8 cellular contexts compared by ENCODE assay signal in genomic region chr7:67377939-67378862, GRCh38.
DNase-seq lines count a peak whose midpoint lies in the region; ATAC-seq, FAIRE-seq and TF ChIP-seq lines count a peak whose summit lies in the region.

No MANE protein-coding gene starts in this region.

- no peak for FAIRE-seq in pancreas (lab: Jason Lieb, UNC)

- ATAC-seq in GM21786 (IDR thresholded peaks at IDR 0.05; ENCODE audit: unreplicated experiment) = peak; percentile 90
- peak; percentile 58 to 92 (median 88) for ATAC-seq in pancreas

- DNase-seq in EL = peak; percentile 59
- peak; percentile 83 for DNase-seq in RPMI8226
- DNase-seq in activated effector memory CD4-positive, alpha-beta T cell treated with Interleukin-2 at 50 U/mL for 16 hours = peak; percentile 15
- peak; percentile 65 for DNase-seq in globus pallidus (ENCODE audit: low spot score)
- DNase-seq in pancreas = peak; percentile 41 to 84 (median 66)
- DNase-seq in ureter (ENCODE audit: low spot score) = peak; percentile 72

- H3K36me3 ChIP-seq in pancreas = no peaks in the 10 kb centered on the region

- H3K27me3 ChIP-seq in pancreas = no peaks in the 10 kb centered on the region

- no peak overlapping the region for H3K27ac ChIP-seq in pancreas

- WGBS in pancreas, 2 donors = 35 to 39% methylated on average over 16 of the region's 16 CpGs

- H3K4me3 ChIP-seq in pancreas = no peak overlapping the region

- no peaks in the 10 kb centered on the region for H3K9me3 ChIP-seq in pancreas

- intact Hi-C loops in pancreas (cut with DNase I) = no loop called here

- H3K4me1 ChIP-seq in pancreas = no peaks in the 10 kb centered on the region

- peak; percentile 88 for TF ChIP-seq CTCF in LNCAP (IDR thresholded peaks at IDR 0.05)
- TF ChIP-seq CTCF in pancreas (IDR thresholded peaks at IDR 0.05) = peak; percentile 72 to 80 (median 79)

Comparison
In these comparisons a context has a peak if more than half of its experiments do, and no peak if none do; other contexts are left out.
1. DNase-seq: peak in every context shown above with its lines; median percentile 83 in RPMI8226; 72 in ureter; 66 in pancreas; 65 in globus pallidus; 59 in EL; 15 in activated effector memory CD4-positive, alpha-beta T cell treated with Interleukin-2 at 50 U/mL for 16 hours.